28 cellular contexts compared by ENCODE assay signal in genomic region chr18:43735570-43735969, GRCh38.
"Had no signal": no experiment of that assay in that cellular context is flagged by ENCODE, and none has a peak within 500 bp of the region (broad histone marks: within the 10 kb centered on the region; RNA-seq: fewer than 3 reads in every experiment).

No MANE protein-coding gene starts in this region.

- H3K36me3 Mint-ChIP-seq: memory B cell; mesothelial cell of epicardium; naive B cell; natural killer cell treated with Interleukin-12 subunit alpha and Interleukin-12 subunit beta and Interleukin-15 and Interleukin-18, amount 100 ng/mL, for 72 hours; stimulated activated effector memory CD8-positive, alpha-beta T cell treated with anti-CD3 and anti-CD28 coated beads, Interleukin-12 subunit alpha, Interleukin-12 subunit beta, amount 100 ng/mL, for 72 hours had no signal

- H3K36me3 ChIP-seq: esophagus muscularis mucosa, right atrium auricular region, sigmoid colon, stomach, thyroid gland, vagina had no signal

- H2AFZ ChIP-seq: parathyroid adenoma had no signal

- H3K27me3 ChIP-seq: esophagus muscularis mucosa, right atrium auricular region, sigmoid colon, stomach, thyroid gland, vagina had no signal

- DNase-seq: dermis blood vessel endothelial cell; effector memory CD4-positive, alpha-beta T cell; foreskin melanocyte; hypothalamus; mucosa of descending colon; naive B cell; sigmoid colon; stimulated activated CD4-positive, alpha-beta T cell treated with anti-CD3 and anti-CD28 coated beads, Interleukin-2, amount 100 ng/mL, for 24 hours; stimulated activated CD4-positive, alpha-beta T cell treated with anti-CD3 and anti-CD28 coated beads, Interleukin-4, amount 100 ng/mL, for 24 hours; stimulated activated naive CD4-positive, alpha-beta T cell treated with Interleukin-2 at 50 U/mL for 16 hours; stomach; thyroid gland; trophoblast cell had no signal

- H3K27ac Mint-ChIP-seq: memory B cell; mesothelial cell of epicardium; naive B cell; natural killer cell treated with Interleukin-12 subunit alpha and Interleukin-12 subunit beta and Interleukin-15 and Interleukin-18, amount 100 ng/mL, for 72 hours; progenitor cell of endocrine pancreas; stimulated activated effector memory CD8-positive, alpha-beta T cell treated with anti-CD3 and anti-CD28 coated beads, Interleukin-12 subunit alpha, Interleukin-12 subunit beta, amount 100 ng/mL, for 72 hours had no signal

- ATAC-seq: left lobe of liver; mucosa of descending colon; natural killer cell treated with Interleukin-12 subunit alpha and Interleukin-12 subunit beta and Interleukin-15 and Interleukin-18, amount 100 ng/mL, for 72 hours; stimulated activated effector memory CD8-positive, alpha-beta T cell treated with anti-CD3 and anti-CD28 coated beads, Interleukin-12 subunit alpha, Interleukin-12 subunit beta, amount 100 ng/mL, for 72 hours had no signal

- FAIRE-seq: endothelial cell of umbilical vein, keratinocyte had no signal

- H3K9me3 ChIP-seq: mucosa of descending colon, thyroid gland, vagina had no signal

- H3K27me3 Mint-ChIP-seq: memory B cell; naive B cell; natural killer cell treated with Interleukin-12 subunit alpha and Interleukin-12 subunit beta and Interleukin-15 and Interleukin-18, amount 100 ng/mL, for 72 hours; progenitor cell of endocrine pancreas had no signal

- H3K27ac ChIP-seq: coronary artery, esophagus muscularis mucosa, parathyroid adenoma, right atrium auricular region, sigmoid colon, stomach, thyroid gland, vagina had no signal

- H3K4me1 ChIP-seq: esophagus muscularis mucosa, parathyroid adenoma, right atrium auricular region, sigmoid colon, stomach, thyroid gland, vagina had no signal

- H3K79me2 ChIP-seq: parathyroid adenoma had no signal

- H3K4me3 ChIP-seq: coronary artery, esophagus muscularis mucosa, lung, mucosa of descending colon, right atrium auricular region, sigmoid colon, stomach, thyroid gland, vagina had no signal

- H3K4me3 Mint-ChIP-seq: memory B cell; mesothelial cell of epicardium; naive B cell; natural killer cell treated with Interleukin-12 subunit alpha and Interleukin-12 subunit beta and Interleukin-15 and Interleukin-18, amount 100 ng/mL, for 72 hours; neural crest cell; stimulated activated effector memory CD8-positive, alpha-beta T cell treated with anti-CD3 and anti-CD28 coated beads, Interleukin-12 subunit alpha, Interleukin-12 subunit beta, amount 100 ng/mL, for 72 hours had no signal

- H3K9ac ChIP-seq: parathyroid adenoma had no signal

- H3K4me1 Mint-ChIP-seq: memory B cell; mesothelial cell of epicardium; naive B cell; neural crest cell; stimulated activated effector memory CD8-positive, alpha-beta T cell treated with anti-CD3 and anti-CD28 coated beads, Interleukin-12 subunit alpha, Interleukin-12 subunit beta, amount 100 ng/mL, for 72 hours had no signal
